15 cellular contexts compared by ENCODE assay signal in the genomic region with DNA sequence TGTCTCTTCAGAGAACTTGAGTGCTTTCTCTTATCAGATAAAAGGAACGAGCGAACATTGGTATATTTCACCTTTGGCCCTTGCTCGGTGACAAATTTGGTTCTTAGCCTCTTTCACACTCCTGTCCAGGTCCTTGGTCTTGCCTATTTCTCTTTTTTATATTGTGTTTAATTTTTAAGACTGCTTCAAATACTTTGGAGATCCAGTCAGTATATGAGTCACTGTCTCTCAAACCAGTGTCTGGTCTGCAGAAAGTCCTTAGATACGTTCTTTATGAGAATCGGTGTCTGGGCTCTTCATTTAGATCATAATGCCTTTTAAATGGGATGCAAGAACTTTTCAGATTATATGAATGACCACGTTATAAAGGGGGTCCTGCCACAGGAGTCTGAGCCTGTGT. TPM values are rescaled to one million over a fixed set of nuclear protein-coding genes. Genes with fewer than 3 reads are reported as not detected.
DNase-seq lines count a peak whose midpoint lies in the region; ATAC-seq, FAIRE-seq and TF ChIP-seq lines count a peak whose summit lies in the region.
"Had no signal": no experiment of that assay in that cellular context is flagged by ENCODE, and none has a peak within 500 bp of the region (broad histone marks: within the 10 kb centered on the region; RNA-seq: fewer than 3 reads in every experiment).

No MANE protein-coding gene starts in this region.

- H3K27ac Mint-ChIP-seq in activated B cell treated with CpG ODN at 0.5 μM for 24 hours, result peak overlapping the region; percentile 57
- H3K27ac Mint-ChIP-seq in immature natural killer cell, result peak overlapping the region; percentile 69 to 91 (median 85)
- H3K27ac Mint-ChIP-seq: neural progenitor cell had no signal

- no peak overlapping the region for H3K4me3 ChIP-seq in liver (ENCODE audit: low read depth in 1 of 3, low read length in 3 of 3)
- no peak overlapping the region for H3K4me3 ChIP-seq in HepG2 (replicated peaks in 1 of 3; ENCODE audit: insufficient read depth in 1 of 3, low read depth in 2 of 3, low read length in 3 of 3)
- H3K4me3 ChIP-seq: lower lobe of right lung, neural progenitor cell had no signal

- 69% methylated on average over 6 of the region's 6 CpGs for WGBS in liver
- 81% methylated on average over 6 of the region's 6 CpGs for WGBS in HepG2 (ENCODE audit: low lambda C conversion rate)

- DNase-seq in HepG2 (ENCODE audit: low spot score) (no peak), activated B cell treated with CpG ODN at 0.5 μM for 24 hours (no peak), immature natural killer cell (no peak), urothelium cell line (ENCODE audit: low spot score) (peak; percentile 33), NCI-H2196 (lab: John Stamatoyannopoulos, UW; ENCODE audit: unreplicated experiment) (no peak), cerebellar nuclear complex (lab: John Stamatoyannopoulos, UW) (no peak)
- DNase-seq in activated CD4-positive, CD25-positive, alpha-beta regulatory T cell treated with anti-CD3 and anti-CD28 coated beads, Interleukin-2, amount 50 U/mL, for 72 hours, result no peak
- DNase-seq: DMS 273 treated with DMSO at 0.1 percent for 48 hours, lower lobe of right lung, NCI-H1048, NCI-H2171 treated with DMSO at 0.1 percent for 48 hours had no signal

- intact Hi-C loops in HepG2 (cut with micrococcal nuclease; ENCODE audit: unreplicated experiment) (no loop called here), activated B cell treated with CpG ODN at 0.5 μM for 24 hours (cut with micrococcal nuclease) (loop anchor here (1.0 kb wide), 1 partner anchor 8 kb away; no protein-coding TSS in a partner anchor)

- peak overlapping the region; percentile 71 to 74 for H3K27ac ChIP-seq in liver (ENCODE audit: low read depth in 1 of 2, low read length in 2 of 2)
- H3K27ac ChIP-seq in HepG2 (ENCODE audit: extremely low read length, insufficient read depth, low read length), result no peak overlapping the region
- H3K27ac ChIP-seq: lower lobe of right lung, neural progenitor cell had no signal

- peaks cover 45% of the 10 kb centered on the region for H3K36me3 Mint-ChIP-seq in activated B cell treated with CpG ODN at 0.5 μM for 24 hours (ENCODE audit: low read depth)
- peaks cover 8 to 13% (median 10%) of the 10 kb centered on the region in 3 donors for H3K36me3 Mint-ChIP-seq in immature natural killer cell
- H3K36me3 Mint-ChIP-seq: neural progenitor cell had no signal

- H3K36me3 ChIP-seq in liver (ENCODE audit: control insufficient read depth in 4 of 4, insufficient read depth in 3 of 4, low read depth in 1 of 4, low read length in 3 of 4) (peaks cover 0 to 5% (median 2%) of the 10 kb centered on the region in 4 donors), HepG2 (replicated peaks in 1 of 2; ENCODE audit: control insufficient read depth in 1 of 2, insufficient read depth in 2 of 2, low read length in 2 of 2) (no peaks in the 10 kb centered on the region)
- H3K36me3 ChIP-seq: lower lobe of right lung, neural progenitor cell had no signal

- in situ Hi-C loops in HepG2 (cut with HindIII; ENCODE audit: extremely low pct_ligation_motif_present, low pct_unique_long_range_greater_than_20kb), result no loop called here

- H3K4me1 Mint-ChIP-seq in activated B cell treated with CpG ODN at 0.5 μM for 24 hours, result peaks cover 80% of the 10 kb centered on the region
- H3K4me1 Mint-ChIP-seq in immature natural killer cell, result peaks cover 76 to 91% of the 10 kb centered on the region in 2 donors

- H3K9me3 Mint-ChIP-seq in activated B cell treated with CpG ODN at 0.5 μM for 24 hours (no peaks in the 10 kb centered on the region), immature natural killer cell (no peaks in the 10 kb centered on the region)
- H3K9me3 Mint-ChIP-seq: neural progenitor cell had no signal

- no TSS peak for BruUV-seq in HepG2 (replicated peaks; lab: Mats Ljungman, UMichigan)

- peaks cover 8 to 41% (median 32%) of the 10 kb centered on the region in 4 donors for H3K4me1 ChIP-seq in liver (ENCODE audit: control insufficient read depth in 4 of 4, insufficient read depth in 4 of 4, low read length in 3 of 4)
- peaks cover 33% of the 10 kb centered on the region for H3K4me1 ChIP-seq in HepG2 (ENCODE audit: insufficient read depth, low read length)

- FAIRE-seq in HepG2 (lab: Jason Lieb, UNC) (no peak), urothelium cell line (lab: Jason Lieb, UNC) (no peak)
- FAIRE-seq: A204.1, endothelial cell of umbilical vein had no signal

- H3K4me3 Mint-ChIP-seq in activated B cell treated with CpG ODN at 0.5 μM for 24 hours (no peak overlapping the region), immature natural killer cell (peak overlapping the region in 2 of 5 donors; percentile 50 to 52)
- H3K4me3 Mint-ChIP-seq: neural progenitor cell had no signal

- H3K27me3 ChIP-seq in liver (ENCODE audit: control insufficient read depth in 4 of 4, insufficient read depth in 4 of 4, low read length in 3 of 4) (no peaks in the 10 kb centered on the region), HepG2 (ENCODE audit: control insufficient read depth in 1 of 2, insufficient read depth in 2 of 2, low read length in 2 of 2) (no peaks in the 10 kb centered on the region)
- H3K27me3 ChIP-seq: neural progenitor cell had no signal

- H2AFZ ChIP-seq in HepG2 (ENCODE audit: low read length), result no peak overlapping the region
- H2AFZ ChIP-seq: neural progenitor cell had no signal

- no peaks in the 10 kb centered on the region for H3K27me3 Mint-ChIP-seq in activated B cell treated with CpG ODN at 0.5 μM for 24 hours
- H3K27me3 Mint-ChIP-seq in immature natural killer cell (ENCODE audit: low read depth in 3 of 3), result peaks cover 1 to 10% (median 2%) of the 10 kb centered on the region in 3 donors

- H3K79me2 ChIP-seq in HepG2 (ENCODE audit: insufficient read depth, low read length), result no peaks in the 10 kb centered on the region

- TF ChIP-seq RAD21 in liver (IDR thresholded peaks at IDR 0.05) (no peak), HepG2 (CRISPR knock-in tag; IDR thresholded peaks at IDR 0.05) (no peak)

- H3K9ac ChIP-seq in liver (ENCODE audit: low read depth in 1 of 2, low read length in 2 of 2) (no peak overlapping the region), HepG2 (ENCODE audit: insufficient read depth, low read depth, low read length) (no peak overlapping the region)
- H3K9ac ChIP-seq: neural progenitor cell had no signal

- no peaks in the 10 kb centered on the region for H4K20me1 ChIP-seq in HepG2 (ENCODE audit: insufficient read depth, low read length)

- H3K4me2 ChIP-seq in HepG2 (ENCODE audit: low read depth, low read length), result no peak overlapping the region
- H3K4me2 ChIP-seq: neural progenitor cell had no signal

- TF ChIP-seq POLR2A in HepG2 (IDR thresholded peaks at IDR 0.05; ENCODE audit: insufficient read depth in 1 of 2, low read depth in 2 of 2, low read length in 2 of 2), result no peak

- H3K9me3 ChIP-seq in liver (ENCODE audit: control insufficient read depth in 4 of 4, low read length in 3 of 4) (no peaks in the 10 kb centered on the region), HepG2 (ENCODE audit: low read length) (no peaks in the 10 kb centered on the region)
- H3K9me3 ChIP-seq: lower lobe of right lung had no signal

- CTCF ChIA-PET in HepG2 (lab: Yijun Ruan, JAX; ENCODE audit: low intra/inter-chr PET ratio, low total read pairs) (no interaction called here), activated B cell treated with CpG ODN at 0.5 μM for 24 hours (lab: Charles Lee) (no interaction called here)

- POLR2A ChIA-PET in HepG2 (lab: Yijun Ruan, JAX), result no interaction called here
- POLR2A ChIA-PET in activated B cell treated with CpG ODN at 0.5 μM for 24 hours (lab: Charles Lee), result interaction anchor here (2.3 kb wide), 1 partner anchor 13 kb away, joined by 7 read pairs; no protein-coding TSS in a partner anchor

- TF ChIP-seq EP300 in HepG2 (IDR thresholded peaks at IDR 0.05; ENCODE audit: low read depth in 2 of 2, low read length in 2 of 2) (no peak), HepG2 (CRISPR knock-in tag; IDR thresholded peaks at IDR 0.05; ENCODE audit: borderline replicate concordance) (no peak)

- ATAC-seq in HepG2, result no peak
- ATAC-seq in activated B cell treated with CpG ODN at 0.5 μM for 24 hours (ENCODE audit: low read depth), result no peak

- TF ChIP-seq CTCF in liver (IDR thresholded peaks at IDR 0.05; ENCODE audit: low read depth, low read length, missing input control), result no peak
- TF ChIP-seq CTCF in HepG2 (CRISPR knock-in tag; IDR thresholded peaks at IDR 0.05), result no peak
- TF ChIP-seq CTCF in activated B cell treated with CpG ODN at 0.5 μM for 24 hours (IDR thresholded peaks at IDR 0.05), result no peak

TF ChIP-seq in liver, 16 proteins besides CTCF, POLR2A, EP300 and RAD21 (continues in another document):
- TF ChIP-seq SP1 (IDR thresholded peaks at IDR 0.05), result no peak
- no peak for TF ChIP-seq FOXA2 (IDR thresholded peaks at IDR 0.05)
- no peak for TF ChIP-seq JUND (IDR thresholded peaks at IDR 0.05)

TF ChIP-seq in HepG2, 621 proteins besides CTCF, POLR2A, EP300 and RAD21 (continues in another document):
- TF ChIP-seq KAT2B (IDR thresholded peaks at IDR 0.05; ENCODE audit: borderline replicate concordance, low read depth, low read length), result no peak

RNA-seq across cellular contexts. Expression of a gene that starts 55.0 kb away (rescaled TPM):
- 100 to 1,000 TPM in 1 of 2 donors, 10 to 100 TPM in 1; 43.0 to 137 TPM for total RNA-seq in liver
- polyA plus RNA-seq in liver, result 10 to 100 TPM; 27.3 to 58.8 TPM
- total RNA-seq in HepG2 (2016; rRNA removed; fragmentation: Illumina TruSeq; extraction: Trizol), result 13.8 and 18.5 TPM in 2 replicates
- total RNA-seq in HepG2 (2016; cell fraction: cytosol; rRNA removed; fragmentation: Illumina TruSeq; extraction: Trizol; ENCODE audit: low read depth), result 2.4 and 2.7 TPM in 2 replicates
- total RNA-seq in HepG2 (2016; cell fraction: insoluble cytoplasmic fraction; rRNA removed; fragmentation: Illumina TruSeq; extraction: Trizol), result 12.7 and 17.4 TPM in 2 replicates
- 9.7 and 10.0 TPM in 2 replicates for total RNA-seq in HepG2 (2016; cell fraction: membrane; rRNA removed; fragmentation: Illumina TruSeq; extraction: Trizol)
- 9.3 and 9.7 TPM in 2 replicates for total RNA-seq in HepG2 (2016; cell fraction: nucleus; rRNA removed; fragmentation: Illumina TruSeq; extraction: Trizol)
- polyA plus RNA-seq in HepG2 (2011; rRNA removed), result 3.6 and 4.6 TPM in 2 replicates
- polyA plus RNA-seq in HepG2 (2011; cell fraction: cytosol; rRNA removed), result 3.8 and 6.8 TPM in 2 replicates
- polyA plus RNA-seq in HepG2 (2011; cell fraction: nucleus; rRNA removed), result 1.4 and 3.6 TPM in 2 replicates
- polyA plus RNA-seq in HepG2 (2012), result 5.0 and 6.6 TPM in 2 replicates
- polyA plus RNA-seq in HepG2 (2016; cell fraction: cytosol; fragmentation: Illumina TruSeq; extraction: Trizol; ENCODE audit: low read depth), result 1.0 and 1.1 TPM in 2 replicates
- polyA plus RNA-seq in HepG2 (2016; cell fraction: insoluble cytoplasmic fraction; fragmentation: Illumina TruSeq; extraction: Trizol; ENCODE audit: low read depth), result 14.5 and 14.6 TPM in 2 replicates
- polyA plus RNA-seq in HepG2 (2016; cell fraction: membrane; fragmentation: Illumina TruSeq; extraction: Trizol; ENCODE audit: low read depth), result 4.6 TPM in 2 replicates
- polyA plus RNA-seq in HepG2 (2016; cell fraction: nucleus; fragmentation: Illumina TruSeq; extraction: Trizol; ENCODE audit: insufficient read depth, low read depth), result 7.6 and 7.8 TPM in 2 replicates
- 0.63 and 5.2 TPM in 2 replicates for polyA minus RNA-seq in HepG2 (2011; rRNA and poly(A)+ RNA removed; ENCODE audit: low replicate concordance)
- 2.9 and 6.4 TPM in 2 replicates for polyA minus RNA-seq in HepG2 (2011; cell fraction: cytosol; rRNA and poly(A)+ RNA removed)
- 3.2 and 7.1 TPM in 2 replicates for polyA minus RNA-seq in HepG2 (2011; cell fraction: nucleus; rRNA and poly(A)+ RNA removed)
- 156 and 157 TPM in 2 replicates for total RNA-seq in activated B cell treated with CpG ODN at 0.5 μM for 24 hours
- polyA plus RNA-seq in immature natural killer cell, result 100 to 1,000 TPM in 1 of 3 donors, 10 to 100 TPM in 2; 87.4 to 186 (median 98.3) TPM
- total RNA-seq: endothelial cell of umbilical vein had no signal
